12 cellular contexts compared by ENCODE assay signal in genomic region chrX:136227948-136228584, GRCh38. TPM values are rescaled to one million over a fixed set of nuclear protein-coding genes. Genes with fewer than 3 reads are reported as not detected.
DNase-seq lines count a peak whose midpoint lies in the region; ATAC-seq and TF ChIP-seq lines count a peak whose summit lies in the region.
"Had no signal": no experiment of that assay in that cellular context is flagged by ENCODE, and none has a peak within 500 bp of the region (broad histone marks: within the 10 kb centered on the region; RNA-seq: fewer than 3 reads in every experiment).

No MANE protein-coding gene starts in this region.

- H3K27me3 Mint-ChIP-seq in activated naive CD4-positive, alpha-beta T cell treated with anti-CD3 and anti-CD28 coated beads for 36 hours (ENCODE audit: low read depth): no peaks in the 10 kb centered on the region
- no peaks in the 10 kb centered on the region; the same call in 1 of the 2 replicates for H3K27me3 Mint-ChIP-seq in HFFc6 (ENCODE audit: insufficient read depth)
- H3K27me3 Mint-ChIP-seq in natural killer cell treated with Interleukin-12 subunit alpha and Interleukin-12 subunit beta and Interleukin-15 and Interleukin-18, amount 100 ng/mL, for 72 hours: peaks cover 0 to 3% of the 10 kb centered on the region in 2 donors

- no peak overlapping the region for H3K27ac Mint-ChIP-seq in activated naive CD4-positive, alpha-beta T cell treated with anti-CD3 and anti-CD28 coated beads for 36 hours
- H3K27ac Mint-ChIP-seq in HFFc6: peak overlapping the region; percentile 55
- peak overlapping the region; percentile 44 to 58 for H3K27ac Mint-ChIP-seq in natural killer cell treated with Interleukin-12 subunit alpha and Interleukin-12 subunit beta and Interleukin-15 and Interleukin-18, amount 100 ng/mL, for 72 hours

- no peak overlapping the region for H3K4me3 Mint-ChIP-seq in activated naive CD4-positive, alpha-beta T cell treated with anti-CD3 and anti-CD28 coated beads for 36 hours
- H3K4me3 Mint-ChIP-seq in HFFc6: no peak overlapping the region
- peak overlapping the region; percentile 47 for H3K4me3 Mint-ChIP-seq in natural killer cell treated with Interleukin-12 subunit alpha and Interleukin-12 subunit beta and Interleukin-15 and Interleukin-18, amount 100 ng/mL, for 72 hours

- WGBS in esophagus squamous epithelium, 2 donors: 34 to 60% methylated on average over 2 of the region's 2 CpGs

- H3K27me3 ChIP-seq in dorsolateral prefrontal cortex (peaks cover 0 to 63% (median 6%) of the 10 kb centered on the region in 45 donors), esophagus squamous epithelium (no peaks in the 10 kb centered on the region)
- H3K27me3 ChIP-seq: gastrocnemius medialis, right lobe of liver had no signal

- H3K9me3 ChIP-seq in esophagus squamous epithelium: no peaks in the 10 kb centered on the region
- H3K9me3 ChIP-seq: gastrocnemius medialis, right lobe of liver had no signal

- H3K4me3 ChIP-seq in dorsolateral prefrontal cortex (no peak overlapping the region), esophagus squamous epithelium (no peak overlapping the region)
- H3K4me3 ChIP-seq: gastrocnemius medialis, right lobe of liver had no signal

- peaks cover 17% of the 10 kb centered on the region for H3K4me1 Mint-ChIP-seq in activated naive CD4-positive, alpha-beta T cell treated with anti-CD3 and anti-CD28 coated beads for 36 hours (ENCODE audit: low read depth)
- peaks cover 21% of the 10 kb centered on the region for H3K4me1 Mint-ChIP-seq in HFFc6 (ENCODE audit: low read depth)
- peaks cover 3 to 14% of the 10 kb centered on the region in 2 donors for H3K4me1 Mint-ChIP-seq in natural killer cell treated with Interleukin-12 subunit alpha and Interleukin-12 subunit beta and Interleukin-15 and Interleukin-18, amount 100 ng/mL, for 72 hours (ENCODE audit: low read depth in 2 of 2)

- H3K9me3 Mint-ChIP-seq in activated naive CD4-positive, alpha-beta T cell treated with anti-CD3 and anti-CD28 coated beads for 36 hours: no peaks in the 10 kb centered on the region
- no peaks in the 10 kb centered on the region for H3K9me3 Mint-ChIP-seq in HFFc6
- H3K9me3 Mint-ChIP-seq in natural killer cell treated with Interleukin-12 subunit alpha and Interleukin-12 subunit beta and Interleukin-15 and Interleukin-18, amount 100 ng/mL, for 72 hours: no peaks in the 10 kb centered on the region

- peak in 1 of 2 donors; percentile 49 for ATAC-seq in natural killer cell treated with Interleukin-12 subunit alpha and Interleukin-12 subunit beta and Interleukin-15 and Interleukin-18, amount 100 ng/mL, for 72 hours
- ATAC-seq in HG03025 (IDR thresholded peaks at IDR 0.05; ENCODE audit: low FRiP score, unreplicated experiment): no peak
- ATAC-seq: gastrocnemius medialis, right lobe of liver had no signal

- H3K36me3 Mint-ChIP-seq in activated naive CD4-positive, alpha-beta T cell treated with anti-CD3 and anti-CD28 coated beads for 36 hours (ENCODE audit: low read depth): peaks cover 23% of the 10 kb centered on the region
- H3K36me3 Mint-ChIP-seq in HFFc6 (ENCODE audit: low read depth): peaks cover 15% of the 10 kb centered on the region
- H3K36me3 Mint-ChIP-seq in natural killer cell treated with Interleukin-12 subunit alpha and Interleukin-12 subunit beta and Interleukin-15 and Interleukin-18, amount 100 ng/mL, for 72 hours: peaks cover 4% of the 10 kb centered on the region

- DNase-seq in activated naive CD4-positive, alpha-beta T cell treated with anti-CD3 and anti-CD28 coated beads for 36 hours: peak; percentile 22
- DNase-seq in activated naive CD4-positive, alpha-beta T cell (lab: John Stamatoyannopoulos, UW): no peak
- DNase-seq in HFFc6 (no peak), M059J (ENCODE audit: low read depth) (peak; percentile 73), dorsolateral prefrontal cortex (no peak), esophagus squamous epithelium (lab: John Stamatoyannopoulos, UW) (no peak)
- no peak for DNase-seq in natural killer cell treated with Interleukin-12 subunit alpha and Interleukin-12 subunit beta and Interleukin-15 and Interleukin-18, amount 100 ng/mL, for 72 hours (ENCODE audit: low spot score)
- DNase-seq: cerebellar nuclear complex, gastrocnemius medialis, mesendoderm, right lobe of liver had no signal

- no peak for TF ChIP-seq CTCF in HFFc6 (IDR thresholded peaks at IDR 0.05)
- no peak for TF ChIP-seq CTCF in dorsolateral prefrontal cortex (IDR thresholded peaks at IDR 0.05 in 54 of 56, conservative IDR thresholded peaks at IDR 0.05 in 2 of 56; ENCODE audit: low read depth in 1 of 56, partially characterized antibody in 56 of 56)
- TF ChIP-seq CTCF in esophagus squamous epithelium (IDR thresholded peaks at IDR 0.05): no peak

- no peaks in the 10 kb centered on the region for H3K4me1 ChIP-seq in esophagus squamous epithelium
- H3K4me1 ChIP-seq: gastrocnemius medialis, right lobe of liver had no signal

- H3K27ac ChIP-seq in dorsolateral prefrontal cortex (no peak overlapping the region), esophagus squamous epithelium (no peak overlapping the region)
- H3K27ac ChIP-seq: gastrocnemius medialis, right lobe of liver had no signal

- no peak for TF ChIP-seq POLR2A in esophagus squamous epithelium (IDR thresholded peaks at IDR 0.05)

- CTCF ChIA-PET in activated naive CD4-positive, alpha-beta T cell treated with anti-CD3 and anti-CD28 coated beads for 36 hours (lab: Charles Lee): no interaction called here

- intact Hi-C loops in activated naive CD4-positive, alpha-beta T cell treated with anti-CD3 and anti-CD28 coated beads for 36 hours (cut with micrococcal nuclease): loop anchor here (2.0 kb wide), 1 partner anchor 41 kb away; no protein-coding TSS in a partner anchor
- intact Hi-C loops in dorsolateral prefrontal cortex (cut with DNase I) (no loop called here), esophagus squamous epithelium (cut with DNase I) (no loop called here)

- H3K36me3 ChIP-seq in esophagus squamous epithelium: peaks cover 0 to 67% (median 7%) of the 10 kb centered on the region in 3 donors

RNA-seq across cellular contexts. Expression of gene MAP7D3, which starts 23.1 kb away (rescaled TPM):
- total RNA-seq in activated naive CD4-positive, alpha-beta T cell treated with anti-CD3 and anti-CD28 coated beads for 36 hours: 10 to 100 TPM; 10.4 to 12.5 TPM
- 10 to 100 TPM; 26.9 to 30.5 (median 28.7) TPM for total RNA-seq in HFFc6 (2021; fragmentation: NEBNext Ultra II Directional; extraction: Animal tissue kit (Norgen Biotek cat#: 25700))
- 28.1 and 38.8 TPM in 2 replicates for total RNA-seq in M059J (2014; rRNA removed; shearing (Covaris generic))
- total RNA-seq in natural killer cell treated with Interleukin-12 subunit alpha and Interleukin-12 subunit beta and Interleukin-15 and Interleukin-18, amount 100 ng/mL, for 72 hours: 10 to 100 TPM in 1 of 2 donors, 1 to 10 TPM in 1; 9.5 to 13.5 TPM
- total RNA-seq in dorsolateral prefrontal cortex: 1 to 10 TPM; 1.1 to 6.5 (median 2.6) TPM
- total RNA-seq in esophagus squamous epithelium: 10 to 100 TPM in 1 of 4 donors, 1 to 10 TPM in 3; 1.3 to 11.8 (median 6.4) TPM

Comparison
In these comparisons a context has a peak if more than half of its experiments do, and no peak if none do; other contexts are left out.
1. DNase-seq: peak in activated naive CD4-positive, alpha-beta T cell treated with anti-CD3 and anti-CD28 coated beads for 36 hours (single experiment) and M059J (single experiment); none in activated naive CD4-positive, alpha-beta T cell (0 of 4), HFFc6 (single experiment), natural killer cell treated with Interleukin-12 subunit alpha and Interleukin-12 subunit beta and Interleukin-15 and Interleukin-18, amount 100 ng/mL, for 72 hours (single experiment), dorsolateral prefrontal cortex (0 of 10) and esophagus squamous epithelium (single experiment).